In the genomic region with DNA sequence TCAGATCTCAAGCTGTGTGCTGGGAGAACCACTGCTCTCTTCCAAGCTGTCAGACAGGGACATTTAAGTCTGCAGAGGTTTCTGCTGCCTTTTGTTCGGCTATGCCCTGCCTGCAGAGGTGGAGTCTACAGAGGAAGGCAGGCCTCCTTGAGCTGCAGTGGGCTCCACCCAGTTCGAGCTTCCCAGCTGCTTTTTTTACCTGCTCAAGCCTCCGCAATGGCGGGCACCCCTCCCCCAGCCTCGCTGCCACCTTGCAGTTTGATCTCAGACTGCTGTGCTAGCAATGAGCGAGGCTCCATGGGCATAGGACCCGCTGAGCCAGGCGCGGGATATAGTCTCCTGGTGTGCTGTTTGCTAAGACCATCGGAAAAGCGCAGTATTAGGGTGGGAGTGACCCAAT, we compare ENCODE assay signal across 4 cellular contexts. TPM values are rescaled to one million over a fixed set of nuclear protein-coding genes. Genes with fewer than 3 reads are reported as not detected.
"Had no signal": no experiment of that assay in that cellular context is flagged by ENCODE, and none has a peak within 500 bp of the region (broad histone marks: within the 10 kb centered on the region; RNA-seq: fewer than 3 reads in every experiment).

No MANE protein-coding gene starts in this region.

RNA-seq across cellular contexts. Expression of a gene that starts 55.8 kb away (rescaled TPM):
- total RNA-seq: GM23248, GM23338, H1, HFFc6 had no signal
